Comparison of ENCODE assay signal across 28 cellular contexts in genomic region chr1:18644013-18644399, GRCh38. TPM values are rescaled to one million over a fixed set of nuclear protein-coding genes. Genes with fewer than 3 reads are reported as not detected.
DNase-seq lines count a peak whose midpoint lies in the region; ATAC-seq and TF ChIP-seq lines count a peak whose summit lies in the region.
"Had no signal": no experiment of that assay in that cellular context is flagged by ENCODE, and none has a peak within 500 bp of the region (broad histone marks: within the 10 kb centered on the region; RNA-seq: fewer than 3 reads in every experiment).

No MANE protein-coding gene starts in this region.

- peaks cover 0 to 20% (median 14%) of the 10 kb centered on the region in 10 experiments; a peak in 13 of 20 replicates for H3K4me1 ChIP-seq in BLaER1 treated with 17β-estradiol and CSF1 and Interleukin-3, amounts not matched to agents 10 nM and 100 nM
- H3K4me1 ChIP-seq in HUES48 (ENCODE audit: control insufficient read depth, insufficient read depth, low read length) (peaks cover 45% of the 10 kb centered on the region), iPS-15b (ENCODE audit: control insufficient read depth, insufficient read depth, low read length) (peaks cover 17% of the 10 kb centered on the region), neural progenitor cell (peaks cover 84% of the 10 kb centered on the region), uterus (no peaks in the 10 kb centered on the region)
- H3K4me1 ChIP-seq: parathyroid adenoma, SJSA1, testis had no signal

- peaks cover 0 to 6% (median 0%) of the 10 kb centered on the region in 11 experiments; a peak in 2 of 22 replicates for H3K9me3 ChIP-seq in BLaER1 treated with 17β-estradiol and CSF1 and Interleukin-3, amounts not matched to agents 10 nM and 100 nM (replicated peaks in 1 of 11)
- H3K9me3 ChIP-seq in HUES48 (ENCODE audit: control insufficient read depth, insufficient read depth, low read length) (no peaks in the 10 kb centered on the region), iPS-15b (ENCODE audit: control insufficient read depth, insufficient read depth, low read length) (no peaks in the 10 kb centered on the region), neural progenitor cell (ENCODE audit: low read depth) (no peaks in the 10 kb centered on the region), uterus (no peaks in the 10 kb centered on the region)
- H3K9me3 ChIP-seq: SJSA1, testis had no signal

- no peak for TF ChIP-seq POLR2A in uterus (IDR thresholded peaks at IDR 0.05)

- peak overlapping the region; percentile 77 for H3K4me3 Mint-ChIP-seq in neural progenitor cell
- H3K4me3 Mint-ChIP-seq: CD8-positive, alpha-beta memory T cell; memory B cell; T-helper 1 cell treated with Interleukin-12 subunit alpha and Interleukin-12 subunit beta and Interleukin-4 antibody, amounts not matched to agents 30 μg/mL and 1 μg/mL, for 36 hours had no signal

- H3K27me3 Mint-ChIP-seq in neural progenitor cell (ENCODE audit: insufficient read depth, low read depth) = peaks cover 59% of the 10 kb centered on the region

- peaks cover 0 to 89% (median 70%) of the 10 kb centered on the region in 11 experiments; a peak in 19 of 22 replicates for H4K20me1 ChIP-seq in BLaER1 treated with 17β-estradiol and CSF1 and Interleukin-3, amounts not matched to agents 10 nM and 100 nM
- H4K20me1 ChIP-seq in neural progenitor cell (ENCODE audit: low read depth) = peaks cover 96% of the 10 kb centered on the region

- H3K36me3 ChIP-seq in BLaER1 treated with 17β-estradiol and CSF1 and Interleukin-3, amounts not matched to agents 10 nM and 100 nM = no peaks in the 10 kb centered on the region
- H3K36me3 ChIP-seq in HUES48 (ENCODE audit: control insufficient read depth, insufficient read depth, low read length) = no peaks in the 10 kb centered on the region
- H3K36me3 ChIP-seq in iPS-15b (ENCODE audit: control insufficient read depth, insufficient read depth, low read length) = no peaks in the 10 kb centered on the region
- no peaks in the 10 kb centered on the region for H3K36me3 ChIP-seq in neural progenitor cell
- no peaks in the 10 kb centered on the region for H3K36me3 ChIP-seq in uterus
- H3K36me3 ChIP-seq: SJSA1 had no signal

- no peaks in the 10 kb centered on the region for H3K79me2 ChIP-seq in neural progenitor cell (ENCODE audit: low read depth)
- H3K79me2 ChIP-seq: parathyroid adenoma had no signal

- H3K9me3 Mint-ChIP-seq in neural progenitor cell = no peaks in the 10 kb centered on the region
- H3K9me3 Mint-ChIP-seq: activated T-cell treated with anti-CD3 and anti-CD28 coated beads, Interleukin-2, amount 50 U/mL, for 4 hours; CD8-positive, alpha-beta memory T cell; memory B cell; T-helper 1 cell treated with Interleukin-12 subunit alpha and Interleukin-12 subunit beta and Interleukin-4 antibody, amounts not matched to agents 30 μg/mL and 1 μg/mL, for 36 hours had no signal

- no peak overlapping the region for H3K9ac ChIP-seq in BLaER1 treated with 17β-estradiol and CSF1 and Interleukin-3, amounts not matched to agents 10 nM and 100 nM
- H3K9ac ChIP-seq in HUES48 (ENCODE audit: low read depth, low read length) (no peak overlapping the region), iPS-15b (ENCODE audit: low read depth, low read length) (no peak overlapping the region), neural progenitor cell (no peak overlapping the region)
- H3K9ac ChIP-seq: parathyroid adenoma had no signal

- no peaks in the 10 kb centered on the region for H3K36me3 Mint-ChIP-seq in neural progenitor cell
- H3K36me3 Mint-ChIP-seq: CD8-positive, alpha-beta memory T cell; memory B cell had no signal

- DNase-seq in neural progenitor cell (ENCODE audit: low spot score) (no peak), uterus (no peak)
- DNase-seq: activated CD4-positive, alpha-beta T cell treated with anti-CD3 and anti-CD28 coated beads for 36 hours; activated T-cell treated with anti-CD3 and anti-CD28 coated beads, Interleukin-2, amount 50 U/mL, for 4 hours; CD8-positive, alpha-beta memory T cell; cortex of kidney; GOT3; left cardiac atrium; NCI-H146; NCI-H510A; right cardiac atrium; stimulated activated CD4-positive, alpha-beta T cell treated with anti-CD3 and anti-CD28 coated beads, Interleukin-12 subunit alpha, Interleukin-12 subunit beta, amount 100 ng/mL, for 4 hours; stimulated activated CD4-positive, alpha-beta T cell treated with anti-CD3 and anti-CD28 coated beads, Interleukin-4, amount 100 ng/mL, for 4 hours; stimulated activated naive CD4-positive, alpha-beta T cell treated with Interleukin-2 at 50 U/mL for 16 hours; testis had no signal

- peak overlapping the region in 10 of 11 experiments; percentile 9 to 72 (median 34); a peak in 10 of 22 replicates for H3K4me2 ChIP-seq in BLaER1 treated with 17β-estradiol and CSF1 and Interleukin-3, amounts not matched to agents 10 nM and 100 nM
- peak overlapping the region; percentile 72 for H3K4me2 ChIP-seq in neural progenitor cell

- peaks cover 99 to 100% (median 100%) of the 10 kb centered on the region in 11 experiments for H3K27me3 ChIP-seq in BLaER1 treated with 17β-estradiol and CSF1 and Interleukin-3, amounts not matched to agents 10 nM and 100 nM
- H3K27me3 ChIP-seq in HUES48 (ENCODE audit: control insufficient read depth, insufficient read depth, low read length) (peaks cover 97% of the 10 kb centered on the region), iPS-15b (ENCODE audit: control insufficient read depth, insufficient read depth, low read length) (peaks cover 92% of the 10 kb centered on the region), neural progenitor cell (peaks cover 100% of the 10 kb centered on the region), uterus (peaks cover 4 to 89% of the 10 kb centered on the region in 2 donors)
- H3K27me3 ChIP-seq: testis had no signal

- H2AFZ ChIP-seq in neural progenitor cell (replicated peaks) = no peak overlapping the region
- H2AFZ ChIP-seq: parathyroid adenoma had no signal

- ATAC-seq in GM18861 (IDR thresholded peaks at IDR 0.05; ENCODE audit: unreplicated experiment) = no peak
- no peak for ATAC-seq in GM19452 (IDR thresholded peaks at IDR 0.05; ENCODE audit: unreplicated experiment)
- ATAC-seq: left cardiac atrium, right cardiac atrium had no signal

- H3K4me1 Mint-ChIP-seq in neural progenitor cell = peaks cover 74% of the 10 kb centered on the region

- H3K27ac Mint-ChIP-seq in neural progenitor cell = no peak overlapping the region
- H3K27ac Mint-ChIP-seq: activated CD4-positive, alpha-beta T cell treated with anti-CD3 and anti-CD28 coated beads for 36 hours; memory B cell had no signal

- H3K4me3 ChIP-seq in BLaER1 treated with 17β-estradiol and CSF1 and Interleukin-3, amounts not matched to agents 10 nM and 100 nM = peak overlapping the region in 1 of 10 experiments; percentile 10; a peak in 1 of 20 replicates
- H3K4me3 ChIP-seq in HUES48 (ENCODE audit: low read depth, low read length) (peak overlapping the region; percentile 47; the same call in 1 of the 2 replicates), iPS-15b (ENCODE audit: low read depth, low read length) (peak overlapping the region; percentile 39), neural progenitor cell (peak overlapping the region; percentile 31), uterus (no peak overlapping the region)
- H3K4me3 ChIP-seq: SJSA1, testis had no signal

- TF ChIP-seq CTCF in neural progenitor cell (IDR thresholded peaks at IDR 0.05) = no peak
- no peak for TF ChIP-seq CTCF in uterus (IDR thresholded peaks at IDR 0.05)

- H3F3A ChIP-seq in neural progenitor cell (ENCODE audit: low read depth) = peaks cover 89% of the 10 kb centered on the region

- no peak overlapping the region for H3K27ac ChIP-seq in BLaER1 treated with 17β-estradiol and CSF1 and Interleukin-3, amounts not matched to agents 10 nM and 100 nM
- no peak overlapping the region for H3K27ac ChIP-seq in HUES48 (ENCODE audit: low read depth, low read length)
- no peak overlapping the region for H3K27ac ChIP-seq in neural progenitor cell
- no peak overlapping the region for H3K27ac ChIP-seq in uterus
- H3K27ac ChIP-seq: parathyroid adenoma, SJSA1, testis had no signal

- intact Hi-C loops in uterus (cut with DNase I; ENCODE audit: low total_unique reads) = no loop called here

RNA-seq across cellular contexts. Expression of gene PAX7, which starts 13.4 kb away (rescaled TPM):
- total RNA-seq in neural progenitor cell (ENCODE audit: low replicate concordance) (0.06 and 0.46 TPM in 2 replicates), uterus (not detected)
- total RNA-seq: activated CD4-positive, alpha-beta T cell treated with anti-CD3 and anti-CD28 coated beads for 36 hours; activated T-cell treated with anti-CD3 and anti-CD28 coated beads, Interleukin-2, amount 50 U/mL, for 4 hours; cardiac septum; CD8-positive, alpha-beta memory T cell; G401; HT1080; left cardiac atrium; myocyte; right cardiac atrium; SJSA1 had no signal

Comparison
In these comparisons a context has a peak if more than half of its experiments do, and no peak if none do; other contexts are left out.
1. H3K4me3 ChIP-seq: peak in HUES48 (single experiment), iPS-15b (single experiment) and neural progenitor cell (single experiment); none in uterus (0 of 2).